7 cellular contexts compared by ENCODE assay signal in genomic region chr5:112366987-112367386, GRCh38. TPM values are rescaled to one million over a fixed set of nuclear protein-coding genes. Genes with fewer than 3 reads are reported as not detected.
DNase-seq lines count a peak whose midpoint lies in the region; ATAC-seq, FAIRE-seq and TF ChIP-seq lines count a peak whose summit lies in the region.

No MANE protein-coding gene starts in this region.

- no peak for TF ChIP-seq EP300 in K562 (IDR thresholded peaks at IDR 0.05; ENCODE audit: low read length)

- H3K4me1 ChIP-seq in K562 (replicated peaks in 1 of 2; ENCODE audit: control insufficient read depth in 2 of 2, insufficient read depth in 2 of 2, low read length in 2 of 2) (peaks cover 0 to 2% of the 10 kb centered on the region in 2 experiments; a peak in 2 of 5 replicates), neural progenitor cell (no peaks in the 10 kb centered on the region), thyroid gland (peaks cover 0 to 16% of the 10 kb centered on the region in 2 donors)

- H3K9ac ChIP-seq in K562 (ENCODE audit: insufficient read depth in 1 of 2, low read depth in 2 of 2, low read length in 2 of 2) (no peak overlapping the region), neural progenitor cell (no peak overlapping the region)

- H3K79me2 ChIP-seq in K562 (ENCODE audit: control insufficient read depth, insufficient read depth, low read length) = no peaks in the 10 kb centered on the region
- no peaks in the 10 kb centered on the region for H3K79me2 ChIP-seq in neural progenitor cell (ENCODE audit: low read depth)

- H3K4me3 Mint-ChIP-seq in neural progenitor cell = no peak overlapping the region

- TF ChIP-seq CTCF in GM12875 (IDR thresholded peaks at IDR 0.05; ENCODE audit: borderline replicate concordance, insufficient read depth, low read depth, low read length) (peak; percentile 57; the same call in 1 of the 2 replicates), K562 (IDR thresholded peaks at IDR 0.05 in 2 of 3, conservative IDR thresholded peaks at IDR 0.05 in 1 of 3; ENCODE audit: insufficient read depth in 2 of 3, low read depth in 1 of 3, low read length in 3 of 3) (peak; percentile 34 to 54 (median 47); a peak in 5 of 6 replicates), neural progenitor cell (IDR thresholded peaks at IDR 0.05) (peak; percentile 54), thyroid gland (IDR thresholded peaks at IDR 0.05) (peak in 3 of 6 experiments; percentile 14 to 26 (median 26))

- no peak overlapping the region for H2AFZ ChIP-seq in K562 (ENCODE audit: low read depth, low read length)
- no peak overlapping the region for H2AFZ ChIP-seq in neural progenitor cell (replicated peaks)

- H3K4me3 ChIP-seq in GM12875 (ENCODE audit: low read depth, low read length) (no peak overlapping the region), K562 (no peak overlapping the region), neural progenitor cell (no peak overlapping the region), thyroid gland (replicated peaks in 1 of 3) (no peak overlapping the region)

- H3K27ac Mint-ChIP-seq in neural progenitor cell = no peak overlapping the region

- no TSS peak for BruUV-seq in K562 (replicated peaks; lab: Mats Ljungman, UMichigan)

- no peaks in the 10 kb centered on the region for H3K9me3 Mint-ChIP-seq in neural progenitor cell

- H3K9me3 ChIP-seq in K562 (replicated peaks; ENCODE audit: control insufficient read depth, insufficient read depth, low read depth, low read length) = no peaks in the 10 kb centered on the region
- H3K9me3 ChIP-seq in neural progenitor cell (ENCODE audit: low read depth) = no peaks in the 10 kb centered on the region
- no peaks in the 10 kb centered on the region for H3K9me3 ChIP-seq in thyroid gland

- H3K4me1 Mint-ChIP-seq in neural progenitor cell = peaks cover 12% of the 10 kb centered on the region

- H3F3A ChIP-seq in neural progenitor cell (ENCODE audit: low read depth) = no peaks in the 10 kb centered on the region

- no peaks in the 10 kb centered on the region for H3K36me3 ChIP-seq in K562 (ENCODE audit: control insufficient read depth, insufficient read depth, low read length)
- H3K36me3 ChIP-seq in neural progenitor cell = no peaks in the 10 kb centered on the region
- no peaks in the 10 kb centered on the region for H3K36me3 ChIP-seq in thyroid gland

- DNase-seq in K562 (ENCODE audit: extremely low read depth in 1 of 4, low spot score in 3 of 4) = peak; percentile 16 to 43 (median 21)
- peak; percentile 39 for DNase-seq in neural progenitor cell (ENCODE audit: low spot score)
- no peak for DNase-seq in thyroid gland
- no peak for DNase-seq in posterior vena cava (ENCODE audit: low spot score)

- WGBS in K562 (ENCODE audit: insufficient coverage, low coverage, missing lambda C conversion rate) = 3% methylated on average over 2 of the region's 2 CpGs
- 48 to 58% methylated on average over 2 of the region's 2 CpGs for WGBS in thyroid gland, 2 donors

- POLR2A ChIA-PET in K562 (lab: Yijun Ruan, JAX) = interaction anchor here (0.5 kb wide), 1 partner anchor 8 kb away, joined by 3 read pairs; no protein-coding TSS in a partner anchor

- H3K27me3 ChIP-seq in K562 (ENCODE audit: control insufficient read depth in 2 of 2, insufficient read depth in 2 of 2, low read length in 2 of 2) = 0 out of 5 replicates have a peak, but pooled peaks cover 0 to 2% of the 10 kb centered on the region in 2 experiments
- no peaks in the 10 kb centered on the region for H3K27me3 ChIP-seq in neural progenitor cell
- no peaks in the 10 kb centered on the region for H3K27me3 ChIP-seq in thyroid gland

- TF ChIP-seq RAD21 in K562 (CRISPR knock-in tag; conservative IDR thresholded peaks at IDR 0.05 in 1 of 2, IDR thresholded peaks at IDR 0.05 in 1 of 2) = peak in 1 of 2 experiments; percentile 30; a peak in 2 of 4 replicates

- CTCF ChIA-PET in K562 (lab: Yijun Ruan, JAX; ENCODE audit: low intra/inter-chr PET ratio) = no interaction called here

- in situ Hi-C loops in K562 (cut with MboI) = no loop called here

- FAIRE-seq in K562 (lab: Jason Lieb, UNC) = peak; percentile 48

- intact Hi-C loops in K562 (cut with micrococcal nuclease) = no loop called here
- intact Hi-C loops in thyroid gland (cut with DNase I) = no loop called here
- intact Hi-C loops in posterior vena cava (cut with DNase I) = no loop called here

- H3K4me2 ChIP-seq in K562 (ENCODE audit: insufficient read depth, low read length) (no peak overlapping the region), neural progenitor cell (no peak overlapping the region)

- H3K27me3 Mint-ChIP-seq in neural progenitor cell (ENCODE audit: insufficient read depth, low read depth) = no peaks in the 10 kb centered on the region

- peak; percentile 73 for ATAC-seq in HG03342 (IDR thresholded peaks at IDR 0.05; ENCODE audit: unreplicated experiment)
- peak; percentile 95 for ATAC-seq in K562
- no peak for ATAC-seq in GM21786 (IDR thresholded peaks at IDR 0.05; ENCODE audit: unreplicated experiment)

- H4K20me1 ChIP-seq in K562 (replicated peaks; ENCODE audit: control insufficient read depth, insufficient read depth, low read length) (no peaks in the 10 kb centered on the region), neural progenitor cell (ENCODE audit: low read depth) (no peaks in the 10 kb centered on the region)

- TF ChIP-seq POLR2A in K562 (conservative IDR thresholded peaks at IDR 0.05) = no peak
- no peak for TF ChIP-seq POLR2A in thyroid gland (IDR thresholded peaks at IDR 0.05)

- H3K36me3 Mint-ChIP-seq in neural progenitor cell = no peaks in the 10 kb centered on the region

- H3K27ac ChIP-seq in K562 (ENCODE audit: extremely low read depth, low read depth, low read length) = no peak overlapping the region
- H3K27ac ChIP-seq in neural progenitor cell = no peak overlapping the region
- no peak overlapping the region for H3K27ac ChIP-seq in thyroid gland

- H3K9me1 ChIP-seq in K562 (ENCODE audit: control insufficient read depth, insufficient read depth, low read length) = no peaks in the 10 kb centered on the region

TF ChIP-seq in K562, 482 proteins besides CTCF, POLR2A, EP300 and RAD21 (continues in another document):
- TF ChIP-seq ID3 (CRISPR knock-in tag; IDR thresholded peaks at IDR 0.05) = no peak
- 0 out of 2 replicates have a peak, but pooled peaks have one; percentile 56 for TF ChIP-seq ID3 (tag; IDR thresholded peaks at IDR 0.05)
- TF ChIP-seq CEBPG (CRISPR knock-in tag; IDR thresholded peaks at IDR 0.05) = 0 out of 2 replicates have a peak, but pooled peaks have one; percentile 32
- TF ChIP-seq CEBPG (tag; conservative IDR thresholded peaks at IDR 0.05 in 1 of 2, IDR thresholded peaks at IDR 0.05 in 1 of 2) = peak; percentile 43 to 58; a peak in 2 of 4 replicates
- no peak for TF ChIP-seq ZBTB26 (CRISPR knock-in tag; IDR thresholded peaks at IDR 0.05)
- TF ChIP-seq ELF1 (tag; IDR thresholded peaks at IDR 0.05) = no peak
- no peak for TF ChIP-seq NR0B1 (IDR thresholded peaks at IDR 0.05; ENCODE audit: partially characterized antibody)
- TF ChIP-seq DIDO1 (tag; IDR thresholded peaks at IDR 0.05; ENCODE audit: low read depth) = no peak
- no peak for TF ChIP-seq RNF2 (IDR thresholded peaks at IDR 0.05)
- no peak for TF ChIP-seq NFYB (IDR thresholded peaks at IDR 0.05; ENCODE audit: extremely low read depth, insufficient read length)

RNA-seq across cellular contexts. Expression of gene EPB41L4A, which starts 52.1 kb away (rescaled TPM):
- 3.4 TPM in 1 of 2 replicates, not detected in the other for total RNA-seq in K562 (2011; cell fraction: chromatin; rRNA removed; ENCODE audit: low replicate concordance)
- total RNA-seq in K562 (2011; cell fraction: nucleolus; rRNA removed) = not detected in 2 replicates
- total RNA-seq in K562 (2011; cell fraction: nucleoplasm; rRNA removed) = 0.15 TPM in 1 of 2 replicates, not detected in the other
- 0.24 TPM in 1 of 2 replicates, not detected in the other for total RNA-seq in K562 (2014; rRNA removed)
- 0.04 TPM in 1 of 2 replicates, not detected in the other for total RNA-seq in K562 (2014; rRNA removed; fragmentation: Illumina TruSeq; extraction: Trizol)
- not detected in 2 replicates for total RNA-seq in K562 (2015; rRNA removed; fragmentation: Illumina TruSeq; extraction: Trizol)
- total RNA-seq in K562 (2021) = 0.35 TPM in 1 of 2 replicates, not detected in the other
- polyA plus RNA-seq in K562 (2011; rRNA removed) = 0.04 and 0.05 TPM in 2 replicates
- 0.01 and 0.03 TPM in 2 replicates for polyA plus RNA-seq in K562 (2011; cell fraction: cytosol; rRNA removed)
- 0.03 and 0.11 TPM in 2 replicates for polyA plus RNA-seq in K562 (2011; cell fraction: nucleus; rRNA removed)
- polyA plus RNA-seq in K562 (2012) = 0.05 and 0.08 TPM in 2 replicates
- polyA plus RNA-seq in K562 (2014; fragmentation: Illumina TruSeq; extraction: Trizol) = not detected in 2 replicates
- under 1 TPM; 0.10 to 0.14 TPM for polyA plus RNA-seq in K562 (2014; fragmentation: Nextera tagmentation; extraction: Ambion mirVana)
- polyA plus RNA-seq in K562 (2014; rRNA removed) = 0.11 and 0.16 TPM in 2 replicates
- 0.07 and 0.09 TPM in 2 replicates for polyA minus RNA-seq in K562 (2011; rRNA and poly(A)+ RNA removed)
- polyA minus RNA-seq in K562 (2011; cell fraction: cytosol; rRNA and poly(A)+ RNA removed) = not detected in 2 replicates
- 0.22 and 0.40 TPM in 2 replicates for polyA minus RNA-seq in K562 (2011; cell fraction: nucleus; rRNA and poly(A)+ RNA removed)
- 2.7 and 3.6 TPM in 2 replicates for total RNA-seq in neural progenitor cell (ENCODE audit: low replicate concordance)
- 10 to 100 TPM; 31.9 to 44.2 (median 37.5) TPM for total RNA-seq in thyroid gland
- 10 to 100 TPM; 13.0 to 23.8 TPM for total RNA-seq in posterior vena cava

Comparison
In these comparisons a context has a peak if more than half of its experiments do, and no peak if none do; other contexts are left out.
1. DNase-seq: peak in K562 (4 of 4) and neural progenitor cell (single experiment); none in thyroid gland (0 of 2) and posterior vena cava (single experiment).